In genomic region chr9:12604154-12604825, GRCh38 we compare ENCODE assay signal across 15 cellular contexts.
DNase-seq lines count a peak whose midpoint lies in the region; ATAC-seq and TF ChIP-seq lines count a peak whose summit lies in the region.
"Had no signal": no experiment of that assay in that cellular context is flagged by ENCODE, and none has a peak within 500 bp of the region (broad histone marks: within the 10 kb centered on the region; RNA-seq: fewer than 3 reads in every experiment).

No MANE protein-coding gene starts in this region.

- 80 to 89% methylated on average over 2 of the region's 2 CpGs for WGBS in lung, 2 donors

- no peak overlapping the region for H3K27ac ChIP-seq in lung (ENCODE audit: low read depth in 1 of 2, low read length in 1 of 2)
- H3K27ac ChIP-seq: HL-60 had no signal

- peak; percentile 6 for ATAC-seq in lung (ENCODE audit: insufficient read depth, low FRiP score)
- no peak for ATAC-seq in HG03280 (IDR thresholded peaks at IDR 0.05; ENCODE audit: unreplicated experiment)
- no peak for ATAC-seq in GM21526 (IDR thresholded peaks at IDR 0.05; ENCODE audit: low FRiP score, unreplicated experiment)

- H3K9me3 ChIP-seq in lung (ENCODE audit: control insufficient read depth in 2 of 2, insufficient read depth in 1 of 2, low read length in 1 of 2), result no peaks in the 10 kb centered on the region

- no peaks in the 10 kb centered on the region for H3K27me3 ChIP-seq in lung (ENCODE audit: control insufficient read depth, insufficient read depth)

- H3K4me3 ChIP-seq in cardiac fibroblast (replicated peaks in 1 of 2; ENCODE audit: low read depth in 2 of 2, low read length in 2 of 2), result no peak overlapping the region
- no peak overlapping the region for H3K4me3 ChIP-seq in lung

- H3K36me3 ChIP-seq in lung (ENCODE audit: control insufficient read depth in 2 of 2, insufficient read depth in 2 of 2, low read length in 2 of 2), result no peaks in the 10 kb centered on the region

- no peak for TF ChIP-seq CTCF in cardiac fibroblast (IDR thresholded peaks at IDR 0.05; ENCODE audit: low read depth, low read length)
- TF ChIP-seq CTCF in lung (IDR thresholded peaks at IDR 0.05; ENCODE audit: control extremely low read depth, extremely low read depth), result no peak

- peak; percentile 1 for DNase-seq in ELF-1 (ENCODE audit: low read depth, low spot score)
- peak; percentile 38 for DNase-seq in LoVo (ENCODE audit: low spot score)
- DNase-seq in cardiac fibroblast (ENCODE audit: low read depth in 2 of 2), result peak; percentile 15 to 25
- DNase-seq in lung (ENCODE audit: low spot score), result no peak
- no peak for DNase-seq in NCI-H526 (lab: John Stamatoyannopoulos, UW)
- no peak for DNase-seq in activated gamma-delta T cell treated with Interleukin-2 at 50 U/mL for 16 hours
- DNase-seq: activated CD8-positive, alpha-beta memory T cell treated with anti-CD3 and anti-CD28 coated beads for 24 hours; activated naive CD4-positive, alpha-beta T cell treated with anti-CD3 and anti-CD28 coated beads, Interleukin-2, amount 50 U/mL, for 16 hours; effector CD8-positive, alpha-beta T cell; NCI-H1417 treated with DMSO at 0.1 percent for 48 hours; nephron progenitor cell; T-helper 2 cell had no signal

- H3K4me1 ChIP-seq in lung (ENCODE audit: control insufficient read depth in 2 of 2, insufficient read depth in 2 of 2, low read length in 2 of 2), result peaks cover 0 to 2% of the 10 kb centered on the region in 2 donors

Comparison
In these comparisons a context has a peak if more than half of its experiments do, and no peak if none do; other contexts are left out.
1. DNase-seq: peak in ELF-1 (single experiment), LoVo (single experiment) and cardiac fibroblast (2 of 2); none in lung (single experiment), NCI-H526 (0 of 2) and activated gamma-delta T cell treated with Interleukin-2 at 50 U/mL for 16 hours (single experiment).